ENCODE assay signal across 9 cellular contexts in the genomic region with DNA sequence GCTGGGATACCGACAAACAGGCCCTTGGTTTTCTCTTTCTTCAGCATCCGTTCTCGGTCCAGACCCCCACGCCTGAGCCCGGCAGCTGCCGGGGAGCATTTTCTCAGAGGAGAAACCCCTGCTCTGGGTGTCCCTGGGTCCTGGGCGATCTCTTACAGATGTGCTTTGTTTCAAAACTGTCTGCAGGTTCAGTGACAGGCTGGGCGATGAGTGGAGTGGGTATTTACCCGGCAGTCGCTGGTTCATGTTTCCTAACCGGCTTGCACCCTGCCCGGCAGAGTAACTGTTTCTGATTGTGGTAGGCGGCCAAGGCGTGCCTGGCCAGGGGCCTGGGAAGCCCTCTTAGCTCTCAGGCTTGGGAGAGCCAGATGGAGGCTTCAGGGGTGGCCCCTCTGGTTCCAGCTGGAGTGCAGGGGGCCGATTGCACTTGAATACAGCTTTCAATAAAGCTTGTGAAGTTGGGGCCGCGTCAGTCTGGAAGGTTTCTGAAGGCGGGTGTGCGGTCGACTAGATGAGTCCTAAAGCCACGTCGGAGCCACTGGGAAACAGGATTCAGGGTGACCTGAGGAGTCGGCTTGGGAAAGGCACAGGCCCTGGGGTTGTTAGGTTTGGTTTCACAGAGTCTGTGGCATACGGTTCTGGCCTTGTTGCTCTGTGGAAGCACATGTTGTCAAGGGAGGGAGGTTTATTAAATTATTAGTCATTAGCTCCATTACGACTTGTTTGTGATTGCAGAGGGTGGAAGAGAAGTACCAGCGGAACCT. TPM values are rescaled to one million over a fixed set of nuclear protein-coding genes. Genes with fewer than 3 reads are reported as not detected.
DNase-seq lines count a peak whose midpoint lies in the region; ATAC-seq and TF ChIP-seq lines count a peak whose summit lies in the region.
"Had no signal": no experiment of that assay in that cellular context is flagged by ENCODE, and none has a peak within 500 bp of the region (broad histone marks: within the 10 kb centered on the region; RNA-seq: fewer than 3 reads in every experiment).

No MANE protein-coding gene starts in this region.

- DNase-seq in AG04449 (ENCODE audit: low read depth, low spot score) (no peak), coronary artery (ENCODE audit: low spot score) (no peak), HK-2 (ENCODE audit: unreplicated experiment) (no peak), NOMO-1 treated with DMSO at 0.1 percent for 48 hours (lab: John Stamatoyannopoulos, UW; ENCODE audit: unreplicated experiment) (no peak), left colon (no peak)

- POLR2A ChIA-PET in AG04449 (lab: Yijun Ruan, JAX), result interaction anchor here (0.6 to 1.3 kb wide), 3 partner anchors 29 to 78 kb away, joined by 3 to 5 read pairs (median 5); no protein-coding TSS in a partner anchor

- peaks cover 0 to 2% of the 10 kb centered on the region in 2 donors for H3K36me3 ChIP-seq in mucosa of rectum (ENCODE audit: control insufficient read depth in 2 of 2, insufficient read depth in 2 of 2, low read length in 2 of 2)

- H3K9ac ChIP-seq in mucosa of rectum (ENCODE audit: low read depth in 1 of 2, low read length in 2 of 2), result peak overlapping the region in 1 of 2 donors; percentile 67

- no peaks in the 10 kb centered on the region for H3K9me3 ChIP-seq in mucosa of rectum (ENCODE audit: control insufficient read depth in 2 of 2, low read length in 2 of 2)

- ATAC-seq in GM18868 (IDR thresholded peaks at IDR 0.05; ENCODE audit: unreplicated experiment) (no peak), left colon (no peak)
- ATAC-seq: GM12878 had no signal

- CTCF ChIA-PET in AG04449 (lab: Yijun Ruan, JAX), result interaction anchor here (0.8 to 2.6 kb wide), 6 partner anchors 9 to 68 kb away, joined by 3 to 17 read pairs (median 9); no protein-coding TSS in a partner anchor

- peaks cover 36 to 40% of the 10 kb centered on the region in 2 donors for H3K4me1 ChIP-seq in mucosa of rectum (ENCODE audit: control insufficient read depth in 2 of 2, insufficient read depth in 2 of 2, low read length in 2 of 2)

- no peak for TF ChIP-seq EP300 in Ishikawa (IDR thresholded peaks at IDR 0.05; ENCODE audit: borderline replicate concordance)

- H3K27ac ChIP-seq in coronary artery (peak overlapping the region; percentile 11 to 57), mucosa of rectum (ENCODE audit: low read depth in 2 of 2, low read length in 2 of 2) (peak overlapping the region in 1 of 2 donors; percentile 5)

- H3K4me3 ChIP-seq in AG04449 (ENCODE audit: low read depth, low read length), result peak overlapping the region; percentile 78
- H3K4me3 ChIP-seq in coronary artery, result peak overlapping the region; percentile 95
- peak overlapping the region; percentile 49 to 78 for H3K4me3 ChIP-seq in mucosa of rectum (ENCODE audit: low read length in 2 of 2)
- H3K4me3 ChIP-seq: GM12878 had no signal

- TF ChIP-seq CTCF in AG04449 (IDR thresholded peaks at IDR 0.05; ENCODE audit: insufficient read depth, low read length, missing control alignments), result no peak
- TF ChIP-seq CTCF in coronary artery (IDR thresholded peaks at IDR 0.05), result no peak

- no peak for TF ChIP-seq RAD21 in Ishikawa (IDR thresholded peaks at IDR 0.05; ENCODE audit: low read depth)

- no peaks in the 10 kb centered on the region for H3K27me3 ChIP-seq in mucosa of rectum (ENCODE audit: control insufficient read depth in 2 of 2, insufficient read depth in 2 of 2, low read length in 2 of 2)

- intact Hi-C loops in left colon (cut with DNase I, micrococcal nuclease), result no loop called here

TF ChIP-seq in Ishikawa, 13 proteins besides CTCF, POLR2A, EP300 and RAD21:
- TF ChIP-seq, protein P1, sequence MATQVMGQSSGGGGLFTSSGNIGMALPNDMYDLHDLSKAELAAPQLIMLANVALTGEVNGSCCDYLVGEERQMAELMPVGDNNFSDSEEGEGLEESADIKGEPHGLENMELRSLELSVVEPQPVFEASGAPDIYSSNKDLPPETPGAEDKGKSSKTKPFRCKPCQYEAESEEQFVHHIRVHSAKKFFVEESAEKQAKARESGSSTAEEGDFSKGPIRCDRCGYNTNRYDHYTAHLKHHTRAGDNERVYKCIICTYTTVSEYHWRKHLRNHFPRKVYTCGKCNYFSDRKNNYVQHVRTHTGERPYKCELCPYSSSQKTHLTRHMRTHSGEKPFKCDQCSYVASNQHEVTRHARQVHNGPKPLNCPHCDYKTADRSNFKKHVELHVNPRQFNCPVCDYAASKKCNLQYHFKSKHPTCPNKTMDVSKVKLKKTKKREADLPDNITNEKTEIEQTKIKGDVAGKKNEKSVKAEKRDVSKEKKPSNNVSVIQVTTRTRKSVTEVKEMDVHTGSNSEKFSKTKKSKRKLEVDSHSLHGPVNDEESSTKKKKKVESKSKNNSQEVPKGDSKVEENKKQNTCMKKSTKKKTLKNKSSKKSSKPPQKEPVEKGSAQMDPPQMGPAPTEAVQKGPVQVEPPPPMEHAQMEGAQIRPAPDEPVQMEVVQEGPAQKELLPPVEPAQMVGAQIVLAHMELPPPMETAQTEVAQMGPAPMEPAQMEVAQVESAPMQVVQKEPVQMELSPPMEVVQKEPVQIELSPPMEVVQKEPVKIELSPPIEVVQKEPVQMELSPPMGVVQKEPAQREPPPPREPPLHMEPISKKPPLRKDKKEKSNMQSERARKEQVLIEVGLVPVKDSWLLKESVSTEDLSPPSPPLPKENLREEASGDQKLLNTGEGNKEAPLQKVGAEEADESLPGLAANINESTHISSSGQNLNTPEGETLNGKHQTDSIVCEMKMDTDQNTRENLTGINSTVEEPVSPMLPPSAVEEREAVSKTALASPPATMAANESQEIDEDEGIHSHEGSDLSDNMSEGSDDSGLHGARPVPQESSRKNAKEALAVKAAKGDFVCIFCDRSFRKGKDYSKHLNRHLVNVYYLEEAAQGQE (IDR thresholded peaks at IDR 0.05; ENCODE audit: low read depth), result no peak
- TF ChIP-seq, protein P2, sequence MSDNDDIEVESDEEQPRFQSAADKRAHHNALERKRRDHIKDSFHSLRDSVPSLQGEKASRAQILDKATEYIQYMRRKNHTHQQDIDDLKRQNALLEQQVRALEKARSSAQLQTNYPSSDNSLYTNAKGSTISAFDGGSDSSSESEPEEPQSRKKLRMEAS (IDR thresholded peaks at IDR 0.05), result peak; percentile 9; the same call in 1 of the 2 replicates

RNA-seq across cellular contexts. Expression of gene BAIAP2, which starts 1.4 kb away (rescaled TPM):
- total RNA-seq in left colon, result 10 to 100 TPM; 20.8 to 22.7 TPM

RNA-seq across cellular contexts. Expression of gene CHMP6, which starts 44.7 kb away (rescaled TPM):
- total RNA-seq in left colon, result 10 to 100 TPM; 37.2 to 39.5 TPM
